Comparison of ENCODE assay signal across 1 cellular context in genomic region chr19:18109363-18109730, GRCh38.
TF ChIP-seq lines count a peak whose summit lies in the region.

No MANE protein-coding gene starts in this region.

TF ChIP-seq in HepG2, 621 proteins besides CTCF, POLR2A, EP300 and RAD21 (continued from another document and continues in another):
- TF ChIP-seq PRDM4 (CRISPR knock-in tag; IDR thresholded peaks at IDR 0.05; ENCODE audit: borderline replicate concordance) (no peak), ZNF879 (CRISPR knock-in tag; IDR thresholded peaks at IDR 0.05) (no peak), ZC3H4 (CRISPR knock-in tag; IDR thresholded peaks at IDR 0.05; ENCODE audit: borderline replicate concordance) (no peak; the same call in 1 of the 2 replicates), PITX1 (CRISPR knock-in tag; IDR thresholded peaks at IDR 0.05) (peak; percentile 88), NRL (CRISPR knock-in tag; IDR thresholded peaks at IDR 0.05; ENCODE audit: borderline replicate concordance) (no peak), KLF11 (CRISPR knock-in tag; IDR thresholded peaks at IDR 0.05) (no peak), ZNF703 (CRISPR knock-in tag; IDR thresholded peaks at IDR 0.05; ENCODE audit: borderline replicate concordance) (0 out of 2 replicates have a peak, but pooled peaks have one; percentile 22), NFRKB (IDR thresholded peaks at IDR 0.05) (no peak), KMT2B (CRISPR knock-in tag; IDR thresholded peaks at IDR 0.05) (no peak), ZNF780A (CRISPR knock-in tag; IDR thresholded peaks at IDR 0.05) (no peak), REL (CRISPR knock-in tag; conservative IDR thresholded peaks at IDR 0.05) (no peak), KDM3A (CRISPR knock-in tag; IDR thresholded peaks at IDR 0.05; ENCODE audit: low read depth) (peak; percentile 81), ZNF205 (CRISPR knock-in tag; IDR thresholded peaks at IDR 0.05) (0 out of 2 replicates have a peak, but pooled peaks have one; percentile 15), ZKSCAN8 (CRISPR knock-in tag; IDR thresholded peaks at IDR 0.05; ENCODE audit: borderline replicate concordance) (no peak), XRCC5 (optimal IDR thresholded peaks at IDR 0.05; ENCODE audit: low read length) (no peak), ELF1 (CRISPR knock-in tag; IDR thresholded peaks at IDR 0.05) (no peak; the same call in 1 of the 2 replicates), ZNF670 (CRISPR knock-in tag; IDR thresholded peaks at IDR 0.05; ENCODE audit: borderline replicate concordance) (no peak), IRF9 (CRISPR knock-in tag; IDR thresholded peaks at IDR 0.05; ENCODE audit: borderline replicate concordance) (no peak), NFE2L1 (CRISPR knock-in tag; IDR thresholded peaks at IDR 0.05; ENCODE audit: borderline replicate concordance) (no peak), TAF15 (IDR thresholded peaks at IDR 0.05; ENCODE audit: low read depth, low read length, poor library complexity, severe bottlenecking) (no peak), ZNF629 (CRISPR knock-in tag; conservative IDR thresholded peaks at IDR 0.05) (no peak; the same call in 1 of the 2 replicates), NCOA1 (CRISPR knock-in tag; IDR thresholded peaks at IDR 0.05) (0 out of 2 replicates have a peak, but pooled peaks have one; percentile 61), PHF8 (CRISPR knock-in tag; IDR thresholded peaks at IDR 0.05) (peak; percentile 9; the same call in 1 of the 2 replicates), ATM (IDR thresholded peaks at IDR 0.05; ENCODE audit: borderline replicate concordance) (no peak), GLMP (CRISPR knock-in tag; IDR thresholded peaks at IDR 0.05; ENCODE audit: borderline replicate concordance) (no peak), SP1 (IDR thresholded peaks at IDR 0.05) (no peak), SP1 (CRISPR knock-in tag; IDR thresholded peaks at IDR 0.05) (no peak), ZNF101 (CRISPR knock-in tag; IDR thresholded peaks at IDR 0.05; ENCODE audit: borderline replicate concordance, low read depth) (no peak), ARID4A (CRISPR knock-in tag; IDR thresholded peaks at IDR 0.05; ENCODE audit: borderline replicate concordance) (peak; percentile 65; the same call in 1 of the 2 replicates), ZBTB20 (CRISPR knock-in tag; IDR thresholded peaks at IDR 0.05; ENCODE audit: borderline replicate concordance, low read depth) (peak; percentile 76; the same call in 1 of the 2 replicates), ZNF441 (CRISPR knock-in tag; IDR thresholded peaks at IDR 0.05; ENCODE audit: borderline replicate concordance) (no peak), ZNF337 (CRISPR knock-in tag; IDR thresholded peaks at IDR 0.05; ENCODE audit: borderline replicate concordance, low read depth) (no peak), ZIK1 (CRISPR knock-in tag; IDR thresholded peaks at IDR 0.05; ENCODE audit: borderline replicate concordance, low read depth) (no peak), ZNF124 (CRISPR knock-in tag; IDR thresholded peaks at IDR 0.05) (no peak), KLF12 (CRISPR knock-in tag; IDR thresholded peaks at IDR 0.05; ENCODE audit: borderline replicate concordance) (peak; percentile 30; the same call in 1 of the 2 replicates), RERE (CRISPR knock-in tag; IDR thresholded peaks at IDR 0.05; ENCODE audit: low read depth) (no peak), GMEB2 (CRISPR knock-in tag; IDR thresholded peaks at IDR 0.05; ENCODE audit: low read depth) (no peak)
- TF ChIP-seq, protein P1, sequence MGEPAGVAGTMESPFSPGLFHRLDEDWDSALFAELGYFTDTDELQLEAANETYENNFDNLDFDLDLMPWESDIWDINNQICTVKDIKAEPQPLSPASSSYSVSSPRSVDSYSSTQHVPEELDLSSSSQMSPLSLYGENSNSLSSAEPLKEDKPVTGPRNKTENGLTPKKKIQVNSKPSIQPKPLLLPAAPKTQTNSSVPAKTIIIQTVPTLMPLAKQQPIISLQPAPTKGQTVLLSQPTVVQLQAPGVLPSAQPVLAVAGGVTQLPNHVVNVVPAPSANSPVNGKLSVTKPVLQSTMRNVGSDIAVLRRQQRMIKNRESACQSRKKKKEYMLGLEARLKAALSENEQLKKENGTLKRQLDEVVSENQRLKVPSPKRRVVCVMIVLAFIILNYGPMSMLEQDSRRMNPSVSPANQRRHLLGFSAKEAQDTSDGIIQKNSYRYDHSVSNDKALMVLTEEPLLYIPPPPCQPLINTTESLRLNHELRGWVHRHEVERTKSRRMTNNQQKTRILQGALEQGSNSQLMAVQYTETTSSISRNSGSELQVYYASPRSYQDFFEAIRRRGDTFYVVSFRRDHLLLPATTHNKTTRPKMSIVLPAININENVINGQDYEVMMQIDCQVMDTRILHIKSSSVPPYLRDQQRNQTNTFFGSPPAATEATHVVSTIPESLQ (CRISPR knock-in tag; conservative IDR thresholded peaks at IDR 0.05) = no peak
